In the genomic region with DNA sequence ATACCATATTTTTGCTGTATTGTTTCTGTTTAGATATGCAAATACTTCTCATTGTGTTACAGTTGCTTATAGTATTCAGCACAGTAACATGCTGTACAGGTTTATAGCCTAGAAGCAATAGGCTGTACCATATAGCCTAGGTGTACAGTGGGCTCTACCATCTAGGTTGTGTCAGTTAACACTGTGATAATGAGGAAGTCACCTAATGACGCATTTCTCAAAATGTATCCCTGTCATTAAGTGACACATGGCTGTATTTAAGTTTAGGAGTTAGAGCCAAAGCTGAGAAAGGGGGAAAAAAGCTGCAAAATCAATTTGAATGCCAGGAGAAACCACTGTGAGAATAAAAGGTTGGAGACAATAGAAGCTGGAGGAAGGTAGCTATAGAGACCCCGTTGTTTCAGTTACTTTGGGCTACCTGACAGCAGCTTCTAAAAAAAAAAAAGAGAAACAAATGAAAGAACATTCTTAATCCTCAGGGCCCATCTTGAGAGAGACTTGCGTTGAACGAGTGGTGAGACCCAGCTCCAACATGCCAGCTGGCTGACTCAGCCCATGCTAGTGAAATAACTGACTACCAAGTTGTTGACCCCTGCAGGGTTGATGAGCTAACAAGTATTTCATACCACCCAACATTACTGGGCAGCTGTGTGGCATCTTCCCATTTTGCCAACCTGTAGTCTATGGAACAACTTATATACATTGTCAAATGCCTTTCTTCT, we compare ENCODE assay signal across 14 cellular contexts.
A peak's percentile ranks its signal among the peaks of the same experiment; 100 is the strongest.
DNase-seq lines count a peak whose midpoint lies in the region.
"Had no signal": no experiment of that assay in that cellular context is flagged by ENCODE, and none has a peak within 500 bp of the region (broad histone marks: within the 10 kb centered on the region; RNA-seq: fewer than 3 reads in every experiment).

No MANE protein-coding gene starts in this region.

- peak; percentile 61 for DNase-seq in HS-5 (ENCODE audit: low read depth)
- DNase-seq in astrocyte of the hippocampus (ENCODE audit: low read depth, low spot score): peak; percentile 84
- DNase-seq in kidney glomerular epithelial cell (lab: John Stamatoyannopoulos, UW): peak; percentile 68
- no peak for DNase-seq in activated gamma-delta T cell (lab: John Stamatoyannopoulos, UW)
- DNase-seq in NCI-H2196 treated with DMSO at 0.1 percent for 48 hours (lab: John Stamatoyannopoulos, UW; ENCODE audit: unreplicated experiment): no peak
- DNase-seq in T-helper 9 cell: no peak
- DNase-seq in COLO668 (lab: John Stamatoyannopoulos, UW; ENCODE audit: unreplicated experiment): no peak
- DNase-seq: activated CD8-positive, alpha-beta memory T cell treated with anti-CD3 and anti-CD28 coated beads, Interleukin-2, amount 50 U/mL, for 48 hours; anterior cingulate cortex; kidney; NCI-H1436 treated with DMSO at 0.1 percent for 48 hours; stimulated activated naive CD8-positive, alpha-beta T cell treated with anti-CD3 and anti-CD28 coated beads, Interleukin-15, Interleukin-2, amounts not matched to agents 100 U/mL and 50 U/mL, for 24 hours had no signal

- peaks cover 51% of the 10 kb centered on the region for H3K4me1 ChIP-seq in ACC112 (ENCODE audit: control insufficient read depth, insufficient read depth, low read length, unreplicated experiment)

- peak overlapping the region; percentile 50 for H3K27ac ChIP-seq in ACC112 (ENCODE audit: low read depth, low read length)
- H3K27ac ChIP-seq: BLaER1 had no signal

- no peak overlapping the region for H2AFZ ChIP-seq in ACC112 (ENCODE audit: low read length, unreplicated experiment)

- peak overlapping the region; percentile 8; the same call in 1 of the 2 replicates for H3K4me3 ChIP-seq in ACC112 (ENCODE audit: low read depth, low read length)
- H3K4me3 ChIP-seq: BLaER1 had no signal

- no peaks in the 10 kb centered on the region for H3K27me3 ChIP-seq in ACC112 (ENCODE audit: insufficient read depth, low read length)
- H3K27me3 ChIP-seq: BLaER1 had no signal

- H3K79me2 ChIP-seq in ACC112 (ENCODE audit: control insufficient read depth, insufficient read depth, low read length, unreplicated experiment): peaks cover 95% of the 10 kb centered on the region

- H3K36me3 ChIP-seq in ACC112 (ENCODE audit: insufficient read depth, low read length): peaks cover 10% of the 10 kb centered on the region

Comparison
In these comparisons a context has a peak if more than half of its experiments do, and no peak if none do; other contexts are left out.
1. DNase-seq: peak in HS-5 (single experiment), astrocyte of the hippocampus (single experiment) and kidney glomerular epithelial cell (single experiment); none in activated gamma-delta T cell (single experiment), NCI-H2196 treated with DMSO at 0.1 percent for 48 hours (single experiment), T-helper 9 cell (single experiment) and COLO668 (single experiment).